ENCODE assay signal across 24 cellular contexts in genomic region chr1:227790868-227791267, GRCh38. TPM values are rescaled to one million over a fixed set of nuclear protein-coding genes. Genes with fewer than 3 reads are reported as not detected.
DNase-seq lines count a peak whose midpoint lies in the region; ATAC-seq, FAIRE-seq and TF ChIP-seq lines count a peak whose summit lies in the region.
"Had no signal": no experiment of that assay in that cellular context is flagged by ENCODE, and none has a peak within 500 bp of the region (broad histone marks: within the 10 kb centered on the region; RNA-seq: fewer than 3 reads in every experiment).

No MANE protein-coding gene starts in this region.

- peaks cover 5 to 6% of the 10 kb centered on the region in 2 donors for H3K4me1 ChIP-seq in naive thymus-derived CD4-positive, alpha-beta T cell (ENCODE audit: control insufficient read depth in 2 of 2, insufficient read depth in 2 of 2, low read length in 2 of 2)

- peaks cover 11% of the 10 kb centered on the region for H3K27me3 Mint-ChIP-seq in activated CD8-positive, alpha-beta T cell treated with anti-CD3 and anti-CD28 coated beads, Interleukin-2, amount 10 ng/mL, durations not matched to agents 7 days and 5 days (ENCODE audit: low read depth)
- peaks cover 4% of the 10 kb centered on the region for H3K27me3 Mint-ChIP-seq in activated CD8-positive, alpha-beta T cell treated with anti-CD3 and anti-CD28 coated beads for 36 hours
- H3K27me3 Mint-ChIP-seq in effector memory CD8-positive, alpha-beta T cell, result peaks cover 0 to 11% of the 10 kb centered on the region in 2 donors
- H3K27me3 Mint-ChIP-seq in naive thymus-derived CD4-positive, alpha-beta T cell, result peaks cover 0 to 4% (median 0%) of the 10 kb centered on the region in 5 donors

- intact Hi-C loops in activated CD8-positive, alpha-beta T cell treated with anti-CD3 and anti-CD28 coated beads for 36 hours (cut with micrococcal nuclease), result no loop called here
- intact Hi-C loops in naive thymus-derived CD4-positive, alpha-beta T cell (cut with micrococcal nuclease), result no loop called here

- POLR2A ChIA-PET in activated CD8-positive, alpha-beta T cell treated with anti-CD3 and anti-CD28 coated beads, Interleukin-2, amount 10 ng/mL, durations not matched to agents 7 days and 5 days (lab: Charles Lee), result no interaction called here
- POLR2A ChIA-PET in activated CD8-positive, alpha-beta T cell treated with anti-CD3 and anti-CD28 coated beads for 36 hours (lab: Charles Lee), result no interaction called here
- POLR2A ChIA-PET in naive thymus-derived CD4-positive, alpha-beta T cell (lab: Charles Lee), result no interaction called here

- H3K36me3 ChIP-seq in naive thymus-derived CD4-positive, alpha-beta T cell (ENCODE audit: control insufficient read depth in 2 of 3, insufficient read depth in 3 of 3, low read length in 3 of 3), result peaks cover 0 to 5% (median 0%) of the 10 kb centered on the region in 3 experiments
- H3K36me3 ChIP-seq: BLaER1 had no signal

- no peak overlapping the region for H3K4me3 Mint-ChIP-seq in activated CD8-positive, alpha-beta T cell treated with anti-CD3 and anti-CD28 coated beads, Interleukin-2, amount 10 ng/mL, durations not matched to agents 7 days and 5 days
- no peak overlapping the region for H3K4me3 Mint-ChIP-seq in activated CD8-positive, alpha-beta T cell treated with anti-CD3 and anti-CD28 coated beads for 36 hours
- H3K4me3 Mint-ChIP-seq in effector memory CD8-positive, alpha-beta T cell, result no peak overlapping the region
- peak overlapping the region in 3 of 10 donors; percentile 8 to 45 (median 25) for H3K4me3 Mint-ChIP-seq in naive thymus-derived CD4-positive, alpha-beta T cell
- H3K4me3 Mint-ChIP-seq: H9 had no signal

- TF ChIP-seq POLR2A in GM12891 (IDR thresholded peaks at IDR 0.05; ENCODE audit: low read depth, low read length), result no peak

- H3K27me3 ChIP-seq in naive thymus-derived CD4-positive, alpha-beta T cell (ENCODE audit: control insufficient read depth in 2 of 2, insufficient read depth in 2 of 2, low read length in 2 of 2), result no peaks in the 10 kb centered on the region

- peaks cover 9% of the 10 kb centered on the region for H3K4me1 Mint-ChIP-seq in activated CD8-positive, alpha-beta T cell treated with anti-CD3 and anti-CD28 coated beads, Interleukin-2, amount 10 ng/mL, durations not matched to agents 7 days and 5 days (ENCODE audit: low read depth)
- peaks cover 15% of the 10 kb centered on the region for H3K4me1 Mint-ChIP-seq in activated CD8-positive, alpha-beta T cell treated with anti-CD3 and anti-CD28 coated beads for 36 hours (ENCODE audit: low read depth)
- H3K4me1 Mint-ChIP-seq in effector memory CD8-positive, alpha-beta T cell (ENCODE audit: low read depth in 2 of 2), result peaks cover 14 to 22% of the 10 kb centered on the region in 2 donors
- H3K4me1 Mint-ChIP-seq in naive thymus-derived CD4-positive, alpha-beta T cell, result peaks cover 7 to 18% (median 10%) of the 10 kb centered on the region in 7 donors

- no peak for FAIRE-seq in GM12891 (lab: Jason Lieb, UNC)

- no peak for TF ChIP-seq CTCF in activated CD8-positive, alpha-beta T cell treated with anti-CD3 and anti-CD28 coated beads for 36 hours (IDR thresholded peaks at IDR 0.05)

- DNase-seq in activated CD8-positive, alpha-beta T cell treated with anti-CD3 and anti-CD28 coated beads, Interleukin-2, amount 10 ng/mL, durations not matched to agents 7 days and 5 days, result peak; percentile 19
- no peak for DNase-seq in activated CD8-positive, alpha-beta T cell treated with anti-CD3 and anti-CD28 coated beads for 36 hours
- no peak for DNase-seq in effector memory CD8-positive, alpha-beta T cell
- no peak for DNase-seq in naive thymus-derived CD4-positive, alpha-beta T cell
- DNase-seq in stimulated activated CD4-positive, alpha-beta T cell treated with anti-CD3 and anti-CD28 coated beads, Interleukin-2, amount 100 ng/mL, for 48 hours, result no peak
- no peak for DNase-seq in GM12891 (ENCODE audit: insufficient read length, low spot score)
- DNase-seq: 8988T; Caco-2; H9; Kasumi-1; MM.1S; NCI-H1105; NCI-H1930; NCI-H446; NCI-H69; NK-92 treated with Interleukin-12 subunit alpha and Interleukin-12 subunit beta, amount 100 ng/mL, for 24 hours; RPMI8226; SIG-M5 had no signal

- CTCF ChIA-PET in activated CD8-positive, alpha-beta T cell treated with anti-CD3 and anti-CD28 coated beads, Interleukin-2, amount 10 ng/mL, durations not matched to agents 7 days and 5 days (lab: Charles Lee), result interaction anchor here (0.6 kb wide), 1 partner anchor 209 kb away, joined by 4 read pairs; no protein-coding TSS in a partner anchor
- CTCF ChIA-PET in activated CD8-positive, alpha-beta T cell treated with anti-CD3 and anti-CD28 coated beads for 36 hours (lab: Charles Lee), result interaction anchor here (1.4 to 1.8 kb wide), 2 partner anchors 16 to 28 kb away, joined by 3 to 4 read pairs; no protein-coding TSS in a partner anchor
- CTCF ChIA-PET in naive thymus-derived CD4-positive, alpha-beta T cell (lab: Charles Lee), result no interaction called here

- ATAC-seq in activated CD8-positive, alpha-beta T cell treated with anti-CD3 and anti-CD28 coated beads, Interleukin-2, amount 10 ng/mL, durations not matched to agents 7 days and 5 days, result no peak
- no peak for ATAC-seq in activated CD8-positive, alpha-beta T cell treated with anti-CD3 and anti-CD28 coated beads for 36 hours
- ATAC-seq in effector memory CD8-positive, alpha-beta T cell (replicated peaks), result no peak
- ATAC-seq in naive thymus-derived CD4-positive, alpha-beta T cell, result no peak
- ATAC-seq in HG02885 (IDR thresholded peaks at IDR 0.05; ENCODE audit: poor library complexity, unreplicated experiment) (no peak), HG03039 (IDR thresholded peaks at IDR 0.05; ENCODE audit: unreplicated experiment) (no peak)

- no peak overlapping the region for H3K4me3 ChIP-seq in naive thymus-derived CD4-positive, alpha-beta T cell (ENCODE audit: low read length)
- H3K4me3 ChIP-seq: BLaER1 had no signal

- no peaks in the 10 kb centered on the region for H3K9me3 ChIP-seq in naive thymus-derived CD4-positive, alpha-beta T cell (ENCODE audit: control insufficient read depth in 2 of 3, low read length in 3 of 3)
- H3K9me3 ChIP-seq: BLaER1, Caco-2 had no signal

- no peaks in the 10 kb centered on the region for H3K36me3 Mint-ChIP-seq in activated CD8-positive, alpha-beta T cell treated with anti-CD3 and anti-CD28 coated beads, Interleukin-2, amount 10 ng/mL, durations not matched to agents 7 days and 5 days (ENCODE audit: low read depth)
- no peaks in the 10 kb centered on the region for H3K36me3 Mint-ChIP-seq in activated CD8-positive, alpha-beta T cell treated with anti-CD3 and anti-CD28 coated beads for 36 hours (ENCODE audit: low read depth)
- H3K36me3 Mint-ChIP-seq in effector memory CD8-positive, alpha-beta T cell (ENCODE audit: insufficient read depth), result peaks cover 23% of the 10 kb centered on the region
- no peaks in the 10 kb centered on the region for H3K36me3 Mint-ChIP-seq in naive thymus-derived CD4-positive, alpha-beta T cell
- H3K36me3 Mint-ChIP-seq: IgD-negative memory B cell had no signal

- H3K27ac ChIP-seq in naive thymus-derived CD4-positive, alpha-beta T cell (ENCODE audit: low read depth, low read length), result no peak overlapping the region
- H3K27ac ChIP-seq: BLaER1 had no signal

- no peaks in the 10 kb centered on the region for H3K9me3 Mint-ChIP-seq in activated CD8-positive, alpha-beta T cell treated with anti-CD3 and anti-CD28 coated beads, Interleukin-2, amount 10 ng/mL, durations not matched to agents 7 days and 5 days (ENCODE audit: insufficient read depth)
- H3K9me3 Mint-ChIP-seq in activated CD8-positive, alpha-beta T cell treated with anti-CD3 and anti-CD28 coated beads for 36 hours, result no peaks in the 10 kb centered on the region
- H3K9me3 Mint-ChIP-seq in effector memory CD8-positive, alpha-beta T cell, result no peaks in the 10 kb centered on the region
- peaks cover 0 to 1% (median 0%) of the 10 kb centered on the region in 11 donors for H3K9me3 Mint-ChIP-seq in naive thymus-derived CD4-positive, alpha-beta T cell
- H3K9me3 Mint-ChIP-seq: H9, IgD-negative memory B cell had no signal

- no peak overlapping the region for H3K27ac Mint-ChIP-seq in activated CD8-positive, alpha-beta T cell treated with anti-CD3 and anti-CD28 coated beads, Interleukin-2, amount 10 ng/mL, durations not matched to agents 7 days and 5 days
- H3K27ac Mint-ChIP-seq in activated CD8-positive, alpha-beta T cell treated with anti-CD3 and anti-CD28 coated beads for 36 hours, result no peak overlapping the region
- H3K27ac Mint-ChIP-seq in effector memory CD8-positive, alpha-beta T cell, result peak overlapping the region; percentile 9 to 30
- peak overlapping the region in 5 of 9 donors; percentile 5 to 56 (median 23) for H3K27ac Mint-ChIP-seq in naive thymus-derived CD4-positive, alpha-beta T cell
- H3K27ac Mint-ChIP-seq: H9, IgD-negative memory B cell had no signal

TF ChIP-seq in GM12891, 5 proteins besides CTCF, POLR2A, EP300 and RAD21:
- TF ChIP-seq POU2F2 (IDR thresholded peaks at IDR 0.05; ENCODE audit: low read depth, low read length) (no peak), PAX5 (IDR thresholded peaks at IDR 0.05; ENCODE audit: insufficient read depth, low read length, severe bottlenecking) (no peak), POLR2AphosphoS5 (IDR thresholded peaks at IDR 0.05; ENCODE audit: low read depth, low read length) (no peak), SPI1 (IDR thresholded peaks at IDR 0.05; ENCODE audit: low read depth, low read length) (no peak), TAF1 (IDR thresholded peaks at IDR 0.05; ENCODE audit: low read depth, low read length) (no peak)

RNA-seq across cellular contexts. Expression of gene PRSS38, which starts 24.6 kb away (rescaled TPM):
- total RNA-seq in activated CD8-positive, alpha-beta T cell treated with anti-CD3 and anti-CD28 coated beads, Interleukin-2, amount 10 ng/mL, durations not matched to agents 7 days and 5 days, result not detected
- not detected for total RNA-seq in activated CD8-positive, alpha-beta T cell treated with anti-CD3 and anti-CD28 coated beads for 36 hours
- total RNA-seq in naive thymus-derived CD4-positive, alpha-beta T cell, result not detected
- polyA plus RNA-seq in naive thymus-derived CD4-positive, alpha-beta T cell, result not detected
- not detected for polyA plus RNA-seq in GM12891 (2012; ENCODE audit: low read depth, missing spikeins)
- total RNA-seq: Caco-2, H9, HT1080, OCI-LY7 had no signal
- polyA plus RNA-seq: IgD-negative memory B cell had no signal

RNA-seq across cellular contexts. Expression of gene SNAP47, which starts 55.6 kb away (rescaled TPM):
- 10 to 100 TPM; 20.7 to 25.3 TPM for total RNA-seq in activated CD8-positive, alpha-beta T cell treated with anti-CD3 and anti-CD28 coated beads, Interleukin-2, amount 10 ng/mL, durations not matched to agents 7 days and 5 days
- total RNA-seq in activated CD8-positive, alpha-beta T cell treated with anti-CD3 and anti-CD28 coated beads for 36 hours, result 10 to 100 TPM; 25.3 to 25.5 TPM
- total RNA-seq in naive thymus-derived CD4-positive, alpha-beta T cell, result 10 to 100 TPM; 18.5 to 31.8 (median 27.8) TPM
- 10 to 100 TPM; 46.9 to 69.5 TPM for polyA plus RNA-seq in naive thymus-derived CD4-positive, alpha-beta T cell
- polyA plus RNA-seq in GM12891 (2012; ENCODE audit: low read depth, missing spikeins), result 21.8 TPM

RNA-seq across cellular contexts. Expression of gene JMJD4, which starts 55.8 kb away (rescaled TPM):
- 10 to 100 TPM; 16.8 to 17.3 TPM for total RNA-seq in activated CD8-positive, alpha-beta T cell treated with anti-CD3 and anti-CD28 coated beads, Interleukin-2, amount 10 ng/mL, durations not matched to agents 7 days and 5 days
- total RNA-seq in activated CD8-positive, alpha-beta T cell treated with anti-CD3 and anti-CD28 coated beads for 36 hours, result 10 to 100 TPM; 16.2 to 17.3 TPM
- total RNA-seq in naive thymus-derived CD4-positive, alpha-beta T cell, result 10 to 100 TPM; 12.1 to 36.8 (median 26.3) TPM
- 10 to 100 TPM; 32.3 to 35.1 TPM for polyA plus RNA-seq in naive thymus-derived CD4-positive, alpha-beta T cell
- 10.5 TPM for polyA plus RNA-seq in GM12891 (2012; ENCODE audit: low read depth, missing spikeins)

Comparison
In these comparisons a context has a peak if more than half of its experiments do, and no peak if none do; other contexts are left out.
1. H3K27ac Mint-ChIP-seq: peak in effector memory CD8-positive, alpha-beta T cell (2 of 2) and naive thymus-derived CD4-positive, alpha-beta T cell (5 of 9); none in activated CD8-positive, alpha-beta T cell treated with anti-CD3 and anti-CD28 coated beads, Interleukin-2, amount 10 ng/mL, durations not matched to agents 7 days and 5 days (single experiment) and activated CD8-positive, alpha-beta T cell treated with anti-CD3 and anti-CD28 coated beads for 36 hours (single experiment).